ENCODE assay signal across 1 cellular context in genomic region chr2:171025199-171025598, GRCh38.
TF ChIP-seq lines count a peak whose summit lies in the region.

No MANE protein-coding gene starts in this region.

TF ChIP-seq in HCT116, 20 proteins besides CTCF, POLR2A, EP300 and RAD21 (continued from another document):
- no peak for TF ChIP-seq EZH2phosphoT487 (IDR thresholded peaks at IDR 0.05; ENCODE audit: borderline replicate concordance)
- no peak for TF ChIP-seq ELF1 (IDR thresholded peaks at IDR 0.05; ENCODE audit: borderline replicate concordance, low read depth)
- no peak for TF ChIP-seq POLR2AphosphoS5 (IDR thresholded peaks at IDR 0.05; ENCODE audit: low read depth, low read length)
- TF ChIP-seq FOSL1 (IDR thresholded peaks at IDR 0.05; ENCODE audit: low read depth) = no peak
- TF ChIP-seq ZNF274 (IDR thresholded peaks at IDR 0.05; ENCODE audit: low read depth, low read length) = no peak
